Comparison of ENCODE assay signal across 8 cellular contexts in the genomic region with DNA sequence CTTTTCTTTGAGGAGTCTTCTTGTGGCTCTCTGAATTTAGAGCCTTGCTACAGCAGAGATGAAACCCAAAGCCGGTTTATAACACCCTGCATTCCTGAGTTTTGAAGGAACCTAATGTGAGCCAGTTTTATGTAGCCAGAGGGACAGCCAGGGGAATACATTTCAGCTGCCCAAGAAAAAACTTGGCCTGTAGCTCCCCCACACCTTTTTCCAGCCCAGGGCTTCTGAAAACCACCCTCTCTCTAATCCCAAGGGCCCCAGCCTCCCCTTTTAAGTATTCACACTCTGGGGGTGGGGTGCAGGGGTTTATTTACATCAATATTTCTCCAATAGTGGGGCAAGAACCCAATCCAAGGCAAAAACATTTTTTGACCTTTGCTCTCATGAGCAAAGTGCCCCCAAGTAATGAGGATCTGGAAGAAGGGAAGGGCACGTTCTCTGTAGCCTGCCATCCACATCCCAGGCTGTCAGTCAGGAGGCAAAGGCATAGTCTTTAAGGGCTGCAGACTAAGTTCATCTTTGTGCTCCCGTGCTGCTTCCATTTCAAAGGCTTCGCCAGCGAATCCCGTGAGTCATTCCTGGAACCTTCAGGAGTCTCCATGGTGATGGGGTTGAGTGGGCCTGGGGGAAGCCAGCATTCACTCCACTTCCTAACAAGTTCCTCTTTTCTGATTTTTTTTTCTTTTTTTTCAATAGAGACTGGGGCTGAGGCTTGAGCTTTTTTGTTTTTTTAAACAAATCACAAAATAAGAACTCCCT. TPM values are rescaled to one million over a fixed set of nuclear protein-coding genes. Genes with fewer than 3 reads are reported as not detected.
DNase-seq lines count a peak whose midpoint lies in the region; ATAC-seq and TF ChIP-seq lines count a peak whose summit lies in the region.

No MANE protein-coding gene starts in this region.

- DNase-seq in HFFc6 (peak; percentile 79), WTC11 (ENCODE audit: low spot score) (peak; percentile 51), hepatic stellate cell (ENCODE audit: low spot score) (peak; percentile 74), T-helper 17 cell (no peak), NCI-H187 treated with DMSO at 0.1 percent for 48 hours (lab: John Stamatoyannopoulos, UW) (no peak), NCI-H526 (lab: John Stamatoyannopoulos, UW) (no peak)
- DNase-seq in stimulated activated naive B cell treated with anti-CD40 and anti-IgM and Interleukin-4, amounts not matched to agents 10 μg/mL and 1 μg/mL and 100 μg/mL, for 72 hours, result no peak
- DNase-seq in activated T-helper 2 cell treated with anti-CD3 and anti-CD28 coated beads, Interferon-gamma antibody, Interleukin-2, Interleukin-4, amounts not matched to agents 10 μg/mL and 5 μg/mL and 100 μg/mL, durations not matched to agents 14 hours and 24 hours and 36 hours (ENCODE audit: low spot score), result no peak

- H3K9me3 ChIP-seq in T-helper 17 cell (ENCODE audit: control insufficient read depth, low read length, poor library complexity, severe bottlenecking), result no peaks in the 10 kb centered on the region

- H3K27me3 Mint-ChIP-seq in HFFc6 (ENCODE audit: insufficient read depth) (no peaks in the 10 kb centered on the region; the same call in 1 of the 2 replicates), WTC11 (ENCODE audit: low read depth) (no peaks in the 10 kb centered on the region), T-helper 17 cell (peaks cover 38% of the 10 kb centered on the region)
- H3K27me3 Mint-ChIP-seq in stimulated activated naive B cell treated with anti-CD40 and anti-IgM and Interleukin-4, amounts not matched to agents 10 μg/mL and 1 μg/mL and 100 μg/mL, for 72 hours, result peaks cover 18 to 23% of the 10 kb centered on the region in 2 donors
- H3K27me3 Mint-ChIP-seq in activated T-helper 2 cell treated with anti-CD3 and anti-CD28 coated beads, Interferon-gamma antibody, Interleukin-2, Interleukin-4, amounts not matched to agents 10 μg/mL and 5 μg/mL and 100 μg/mL, durations not matched to agents 14 hours and 24 hours and 36 hours (ENCODE audit: low read depth), result peaks cover 22% of the 10 kb centered on the region

- H3K9me3 Mint-ChIP-seq in HFFc6, result no peaks in the 10 kb centered on the region
- no peaks in the 10 kb centered on the region for H3K9me3 Mint-ChIP-seq in WTC11
- no peaks in the 10 kb centered on the region for H3K9me3 Mint-ChIP-seq in stimulated activated naive B cell treated with anti-CD40 and anti-IgM and Interleukin-4, amounts not matched to agents 10 μg/mL and 1 μg/mL and 100 μg/mL, for 72 hours
- H3K9me3 Mint-ChIP-seq in activated T-helper 2 cell treated with anti-CD3 and anti-CD28 coated beads, Interferon-gamma antibody, Interleukin-2, Interleukin-4, amounts not matched to agents 10 μg/mL and 5 μg/mL and 100 μg/mL, durations not matched to agents 14 hours and 24 hours and 36 hours, result no peaks in the 10 kb centered on the region

- H3K4me1 Mint-ChIP-seq in HFFc6 (ENCODE audit: low read depth), result peaks cover 81% of the 10 kb centered on the region
- peaks cover 54% of the 10 kb centered on the region for H3K4me1 Mint-ChIP-seq in WTC11
- peaks cover 16 to 17% of the 10 kb centered on the region in 2 donors for H3K4me1 Mint-ChIP-seq in stimulated activated naive B cell treated with anti-CD40 and anti-IgM and Interleukin-4, amounts not matched to agents 10 μg/mL and 1 μg/mL and 100 μg/mL, for 72 hours
- H3K4me1 Mint-ChIP-seq in T-helper 17 cell, result no peaks in the 10 kb centered on the region
- no peaks in the 10 kb centered on the region for H3K4me1 Mint-ChIP-seq in activated T-helper 2 cell treated with anti-CD3 and anti-CD28 coated beads, Interferon-gamma antibody, Interleukin-2, Interleukin-4, amounts not matched to agents 10 μg/mL and 5 μg/mL and 100 μg/mL, durations not matched to agents 14 hours and 24 hours and 36 hours (ENCODE audit: low read depth)

- peak overlapping the region; percentile 64 for H3K4me3 Mint-ChIP-seq in HFFc6
- peak overlapping the region; percentile 16; the same call in 1 of the 2 replicates for H3K4me3 Mint-ChIP-seq in WTC11
- H3K4me3 Mint-ChIP-seq in stimulated activated naive B cell treated with anti-CD40 and anti-IgM and Interleukin-4, amounts not matched to agents 10 μg/mL and 1 μg/mL and 100 μg/mL, for 72 hours, result no peak overlapping the region
- no peak overlapping the region for H3K4me3 Mint-ChIP-seq in T-helper 17 cell
- H3K4me3 Mint-ChIP-seq in activated T-helper 2 cell treated with anti-CD3 and anti-CD28 coated beads, Interferon-gamma antibody, Interleukin-2, Interleukin-4, amounts not matched to agents 10 μg/mL and 5 μg/mL and 100 μg/mL, durations not matched to agents 14 hours and 24 hours and 36 hours (ENCODE audit: low read depth), result no peak overlapping the region

- TF ChIP-seq CTCF in HFFc6 (IDR thresholded peaks at IDR 0.05) (no peak), WTC11 (IDR thresholded peaks at IDR 0.05) (no peak)

- CTCF ChIA-PET in WTC11 (lab: Charles Lee), result interaction anchor here (1.0 to 3.6 kb wide), 6 partner anchors 7 to 198 kb away, joined by 3 to 15 read pairs (median 6); no protein-coding TSS in a partner anchor

- H3K27ac Mint-ChIP-seq in HFFc6 (peak overlapping the region; percentile 95), WTC11 (peak overlapping the region; percentile 68; the same call in 1 of the 2 replicates), T-helper 17 cell (no peak overlapping the region)
- H3K27ac Mint-ChIP-seq in stimulated activated naive B cell treated with anti-CD40 and anti-IgM and Interleukin-4, amounts not matched to agents 10 μg/mL and 1 μg/mL and 100 μg/mL, for 72 hours, result peak overlapping the region; percentile 9
- no peak overlapping the region for H3K27ac Mint-ChIP-seq in activated T-helper 2 cell treated with anti-CD3 and anti-CD28 coated beads, Interferon-gamma antibody, Interleukin-2, Interleukin-4, amounts not matched to agents 10 μg/mL and 5 μg/mL and 100 μg/mL, durations not matched to agents 14 hours and 24 hours and 36 hours

- POLR2A ChIA-PET in WTC11 (lab: Charles Lee), result interaction anchor here (0.6 kb wide), 1 partner anchor 10 kb away, joined by 4 read pairs; no protein-coding TSS in a partner anchor

- intact Hi-C loops in activated T-helper 2 cell treated with anti-CD3 and anti-CD28 coated beads, Interferon-gamma antibody, Interleukin-2, Interleukin-4, amounts not matched to agents 10 μg/mL and 5 μg/mL and 100 μg/mL, durations not matched to agents 14 hours and 24 hours and 36 hours (cut with micrococcal nuclease), result no loop called here

- H3K36me3 Mint-ChIP-seq in HFFc6 (ENCODE audit: low read depth) (peaks cover 5% of the 10 kb centered on the region), WTC11 (no peaks in the 10 kb centered on the region), T-helper 17 cell (ENCODE audit: low read depth) (no peaks in the 10 kb centered on the region)
- no peaks in the 10 kb centered on the region for H3K36me3 Mint-ChIP-seq in stimulated activated naive B cell treated with anti-CD40 and anti-IgM and Interleukin-4, amounts not matched to agents 10 μg/mL and 1 μg/mL and 100 μg/mL, for 72 hours
- H3K36me3 Mint-ChIP-seq in activated T-helper 2 cell treated with anti-CD3 and anti-CD28 coated beads, Interferon-gamma antibody, Interleukin-2, Interleukin-4, amounts not matched to agents 10 μg/mL and 5 μg/mL and 100 μg/mL, durations not matched to agents 14 hours and 24 hours and 36 hours (ENCODE audit: low read depth), result no peaks in the 10 kb centered on the region

- peak; percentile 37 for ATAC-seq in WTC11
- ATAC-seq in stimulated activated naive B cell treated with anti-CD40 and anti-IgM and Interleukin-4, amounts not matched to agents 10 μg/mL and 1 μg/mL and 100 μg/mL, for 72 hours (replicated peaks), result peak; percentile 45 to 55
- no peak for ATAC-seq in T-helper 17 cell

TF ChIP-seq in WTC11, 78 proteins besides CTCF, POLR2A, EP300 and RAD21:
- TF ChIP-seq, protein P1, sequence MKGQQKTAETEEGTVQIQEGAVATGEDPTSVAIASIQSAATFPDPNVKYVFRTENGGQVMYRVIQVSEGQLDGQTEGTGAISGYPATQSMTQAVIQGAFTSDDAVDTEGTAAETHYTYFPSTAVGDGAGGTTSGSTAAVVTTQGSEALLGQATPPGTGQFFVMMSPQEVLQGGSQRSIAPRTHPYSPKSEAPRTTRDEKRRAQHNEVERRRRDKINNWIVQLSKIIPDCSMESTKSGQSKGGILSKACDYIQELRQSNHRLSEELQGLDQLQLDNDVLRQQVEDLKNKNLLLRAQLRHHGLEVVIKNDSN (CRISPR knock-in tag; IDR thresholded peaks at IDR 0.05), result no peak

RNA-seq across cellular contexts. Expression of a gene that starts 33.2 kb away (rescaled TPM):
- under 1 TPM in 3 of 6 experiments, not detected in 3; 0.11 to 0.40 (median 0.33) TPM for total RNA-seq in HFFc6 (2021; fragmentation: NEBNext Ultra II Directional; extraction: Animal tissue kit (Norgen Biotek cat#: 25700))
- 1.9 to 2.4 TPM (median 2.1 TPM) in 3 replicates for total RNA-seq in WTC11 (2021)
- not detected for total RNA-seq in T-helper 17 cell
- total RNA-seq in activated T-helper 2 cell treated with anti-CD3 and anti-CD28 coated beads, Interferon-gamma antibody, Interleukin-2, Interleukin-4, amounts not matched to agents 10 μg/mL and 5 μg/mL and 100 μg/mL, durations not matched to agents 14 hours and 24 hours and 36 hours, result not detected in 2 replicates

RNA-seq across cellular contexts. Expression of a gene that starts 59.6 kb away (rescaled TPM):
- total RNA-seq in HFFc6 (2021; fragmentation: NEBNext Ultra II Directional; extraction: Animal tissue kit (Norgen Biotek cat#: 25700)), result not detected
- total RNA-seq in WTC11 (2021), result not detected in 3 replicates
- total RNA-seq in T-helper 17 cell, result not detected
- total RNA-seq in activated T-helper 2 cell treated with anti-CD3 and anti-CD28 coated beads, Interferon-gamma antibody, Interleukin-2, Interleukin-4, amounts not matched to agents 10 μg/mL and 5 μg/mL and 100 μg/mL, durations not matched to agents 14 hours and 24 hours and 36 hours, result not detected in 2 replicates

Comparison
In these comparisons a context has a peak if more than half of its experiments do, and no peak if none do; other contexts are left out.
1. DNase-seq: peak in HFFc6 (single experiment), WTC11 (single experiment) and hepatic stellate cell (single experiment); none in stimulated activated naive B cell treated with anti-CD40 and anti-IgM and Interleukin-4, amounts not matched to agents 10 μg/mL and 1 μg/mL and 100 μg/mL, for 72 hours (single experiment), T-helper 17 cell (0 of 3), activated T-helper 2 cell treated with anti-CD3 and anti-CD28 coated beads, Interferon-gamma antibody, Interleukin-2, Interleukin-4, amounts not matched to agents 10 μg/mL and 5 μg/mL and 100 μg/mL, durations not matched to agents 14 hours and 24 hours and 36 hours (single experiment), NCI-H187 treated with DMSO at 0.1 percent for 48 hours (single experiment) and NCI-H526 (0 of 2).
2. H3K27ac Mint-ChIP-seq: peak in HFFc6 (single experiment), WTC11 (single experiment) and stimulated activated naive B cell treated with anti-CD40 and anti-IgM and Interleukin-4, amounts not matched to agents 10 μg/mL and 1 μg/mL and 100 μg/mL, for 72 hours (single experiment); none in T-helper 17 cell (single experiment) and activated T-helper 2 cell treated with anti-CD3 and anti-CD28 coated beads, Interferon-gamma antibody, Interleukin-2, Interleukin-4, amounts not matched to agents 10 μg/mL and 5 μg/mL and 100 μg/mL, durations not matched to agents 14 hours and 24 hours and 36 hours (single experiment).
3. H3K4me3 Mint-ChIP-seq: peak in HFFc6 (single experiment) and WTC11 (single experiment); none in stimulated activated naive B cell treated with anti-CD40 and anti-IgM and Interleukin-4, amounts not matched to agents 10 μg/mL and 1 μg/mL and 100 μg/mL, for 72 hours (0 of 2), T-helper 17 cell (single experiment) and activated T-helper 2 cell treated with anti-CD3 and anti-CD28 coated beads, Interferon-gamma antibody, Interleukin-2, Interleukin-4, amounts not matched to agents 10 μg/mL and 5 μg/mL and 100 μg/mL, durations not matched to agents 14 hours and 24 hours and 36 hours (single experiment).